1 cellular context compared by ENCODE assay signal in the genomic region with DNA sequence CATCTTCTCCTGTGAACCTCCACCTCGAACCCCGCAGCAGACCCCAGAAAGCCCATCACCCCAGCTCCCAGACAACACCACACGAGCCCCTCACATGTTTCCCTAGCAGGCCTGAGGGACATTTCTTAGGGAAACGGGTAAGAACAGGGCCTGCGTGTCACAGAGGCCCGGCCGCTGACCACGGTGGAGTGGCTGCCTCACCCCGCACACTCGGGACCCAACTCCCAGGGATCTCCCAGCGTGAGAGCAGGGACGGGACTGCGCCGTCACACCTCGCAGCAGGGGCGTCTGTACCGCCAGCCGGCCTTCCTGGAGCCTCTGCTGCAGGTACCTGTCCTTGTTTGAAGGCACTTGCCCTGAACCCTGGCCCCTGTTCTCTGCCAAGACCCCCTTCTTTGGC.
A peak's percentile ranks its signal among the peaks of the same experiment; 100 is the strongest.
TF ChIP-seq lines count a peak whose summit lies in the region.

No MANE protein-coding gene starts in this region.

TF ChIP-seq in HepG2, 621 proteins besides CTCF, POLR2A, EP300 and RAD21:
- TF ChIP-seq ZC3H4 (CRISPR knock-in tag; IDR thresholded peaks at IDR 0.05; ENCODE audit: borderline replicate concordance), result no peak
- TF ChIP-seq U2AF1 (optimal IDR thresholded peaks at IDR 0.05; ENCODE audit: low read depth, low read length), result no peak
- TF ChIP-seq RBFOX2 (IDR thresholded peaks at IDR 0.05; ENCODE audit: low read depth, low read length), result 0 out of 2 replicates have a peak, but pooled peaks have one; percentile 28
- no peak for TF ChIP-seq ZNF224 (CRISPR knock-in tag; IDR thresholded peaks at IDR 0.05)
- no peak for TF ChIP-seq ZNF230 (CRISPR knock-in tag; IDR thresholded peaks at IDR 0.05)
- no peak for TF ChIP-seq ZNF792 (CRISPR knock-in tag; IDR thresholded peaks at IDR 0.05)
- TF ChIP-seq ZNF615 (CRISPR knock-in tag; IDR thresholded peaks at IDR 0.05; ENCODE audit: borderline replicate concordance), result no peak
